In genomic region chrX:41728125-41728524, GRCh38 we compare ENCODE assay signal across 25 cellular contexts. TPM values are rescaled to one million over a fixed set of nuclear protein-coding genes. Genes with fewer than 3 reads are reported as not detected.
DNase-seq lines count a peak whose midpoint lies in the region; ATAC-seq, FAIRE-seq and TF ChIP-seq lines count a peak whose summit lies in the region.
"Had no signal": no experiment of that assay in that cellular context is flagged by ENCODE, and none has a peak within 500 bp of the region (broad histone marks: within the 10 kb centered on the region; RNA-seq: fewer than 3 reads in every experiment).

No MANE protein-coding gene starts in this region.

- no peak overlapping the region for H3K4me3 ChIP-seq in pancreas

- no peak overlapping the region for H3K4me3 Mint-ChIP-seq in activated T-helper 17 cell treated with anti-CD3 and anti-CD28 coated beads, Interleukin-2, amount 50 U/mL, for 72 hours
- H3K4me3 Mint-ChIP-seq in progenitor cell of endocrine pancreas (ENCODE audit: low read depth) = no peak overlapping the region
- H3K4me3 Mint-ChIP-seq: CD4-positive, CD25-positive, alpha-beta regulatory T cell; CD8-positive, alpha-beta memory T cell; HFFc6; IgD-negative memory B cell had no signal

- peak; percentile 13 for FAIRE-seq in pancreas (lab: Jason Lieb, UNC)
- FAIRE-seq: A204.1 had no signal

- ATAC-seq in GM18867 (IDR thresholded peaks at IDR 0.05; ENCODE audit: unreplicated experiment) (peak; percentile 39), HG02678 (IDR thresholded peaks at IDR 0.05; ENCODE audit: unreplicated experiment) (peak; percentile 42), pancreas (no peak), HG03457 (IDR thresholded peaks at IDR 0.05; ENCODE audit: unreplicated experiment) (no peak), HG02981 (IDR thresholded peaks at IDR 0.05; ENCODE audit: unreplicated experiment) (no peak)
- ATAC-seq in activated T-helper 17 cell treated with anti-CD3 and anti-CD28 coated beads, Interleukin-2, amount 50 U/mL, for 72 hours (replicated peaks) = peak; percentile 38
- ATAC-seq: HCT116 had no signal

- no peaks in the 10 kb centered on the region for H3K4me1 ChIP-seq in pancreas
- H3K4me1 ChIP-seq: BE2C had no signal

- DNase-seq in pancreas (no peak), putamen (ENCODE audit: low spot score) (no peak), progenitor cell of endocrine pancreas (ENCODE audit: low spot score, unreplicated experiment) (no peak)
- DNase-seq: ACHN; BE2C; C1 segment of cervical spinal cord; CD4-positive, CD25-positive, alpha-beta regulatory T cell; CD8-positive, alpha-beta memory T cell; COR-L47; DMS 273 treated with DMSO at 0.1 percent for 48 hours; GOT3; H7; HFFc6; Karpas-422; KBM-7 had no signal

- intact Hi-C loops in pancreas (cut with DNase I) = no loop called here

- no peaks in the 10 kb centered on the region for H3K27me3 ChIP-seq in pancreas
- H3K27me3 ChIP-seq: BE2C had no signal

- no peaks in the 10 kb centered on the region for H3K9me3 ChIP-seq in pancreas
- H3K9me3 ChIP-seq: BE2C had no signal

- H3K36me3 ChIP-seq in pancreas = no peaks in the 10 kb centered on the region
- H3K36me3 ChIP-seq: BE2C had no signal

- H3K36me3 Mint-ChIP-seq in activated T-helper 17 cell treated with anti-CD3 and anti-CD28 coated beads, Interleukin-2, amount 50 U/mL, for 72 hours (ENCODE audit: low read depth) = peaks cover 12% of the 10 kb centered on the region
- no peaks in the 10 kb centered on the region for H3K36me3 Mint-ChIP-seq in progenitor cell of endocrine pancreas (ENCODE audit: insufficient read depth)
- H3K36me3 Mint-ChIP-seq: IgD-negative memory B cell had no signal

- H3K27me3 Mint-ChIP-seq in activated T-helper 17 cell treated with anti-CD3 and anti-CD28 coated beads, Interleukin-2, amount 50 U/mL, for 72 hours = no peaks in the 10 kb centered on the region
- no peaks in the 10 kb centered on the region for H3K27me3 Mint-ChIP-seq in progenitor cell of endocrine pancreas
- H3K27me3 Mint-ChIP-seq: CD4-positive, CD25-positive, alpha-beta regulatory T cell; IgD-negative memory B cell had no signal

- H3K4me1 Mint-ChIP-seq in activated T-helper 17 cell treated with anti-CD3 and anti-CD28 coated beads, Interleukin-2, amount 50 U/mL, for 72 hours = no peaks in the 10 kb centered on the region
- no peaks in the 10 kb centered on the region for H3K4me1 Mint-ChIP-seq in progenitor cell of endocrine pancreas (ENCODE audit: low read depth)

- H3K27ac ChIP-seq in pancreas = no peak overlapping the region
- H3K27ac ChIP-seq: HL-60 had no signal

- no peak for TF ChIP-seq CTCF in pancreas (IDR thresholded peaks at IDR 0.05)
- no peak for TF ChIP-seq CTCF in progenitor cell of endocrine pancreas (IDR thresholded peaks at IDR 0.05; ENCODE audit: unreplicated experiment)

- H3K27ac Mint-ChIP-seq in activated T-helper 17 cell treated with anti-CD3 and anti-CD28 coated beads, Interleukin-2, amount 50 U/mL, for 72 hours = no peak overlapping the region
- H3K27ac Mint-ChIP-seq in progenitor cell of endocrine pancreas = no peak overlapping the region
- H3K27ac Mint-ChIP-seq: CD4-positive, CD25-positive, alpha-beta regulatory T cell; HFFc6 had no signal

- WGBS in pancreas, 2 donors = 66 to 92% methylated on average over 3 of the region's 3 CpGs

- H3K9me3 Mint-ChIP-seq in activated T-helper 17 cell treated with anti-CD3 and anti-CD28 coated beads, Interleukin-2, amount 50 U/mL, for 72 hours = no peaks in the 10 kb centered on the region
- peaks cover 4% of the 10 kb centered on the region for H3K9me3 Mint-ChIP-seq in progenitor cell of endocrine pancreas (ENCODE audit: low read depth)
- H3K9me3 Mint-ChIP-seq: CD4-positive, CD25-positive, alpha-beta regulatory T cell; CD8-positive, alpha-beta memory T cell; HFFc6; IgD-negative memory B cell had no signal

RNA-seq across cellular contexts. Expression of gene GPR82, which starts 4.1 kb away (rescaled TPM):
- total RNA-seq in activated T-helper 17 cell treated with anti-CD3 and anti-CD28 coated beads, Interleukin-2, amount 50 U/mL, for 72 hours = not detected
- total RNA-seq in pancreas = under 1 TPM in 4 of 6 donors, not detected in 2; 0.04 to 0.62 (median 0.32) TPM
- under 1 TPM in 1 of 2 donors, not detected in 1; 0.12 TPM for polyA plus RNA-seq in pancreas
- not detected in 2 replicates for total RNA-seq in progenitor cell of endocrine pancreas
- total RNA-seq: CD4-positive, CD25-positive, alpha-beta regulatory T cell; H7; HFFc6; HT1080 had no signal

RNA-seq across cellular contexts. Expression of gene GPR34, which starts 39.4 kb away (rescaled TPM):
- total RNA-seq in activated T-helper 17 cell treated with anti-CD3 and anti-CD28 coated beads, Interleukin-2, amount 50 U/mL, for 72 hours = under 1 TPM; 0.15 to 0.26 TPM
- total RNA-seq in pancreas (10 to 100 TPM in 1 of 6 donors, 1 to 10 TPM in 2, under 1 TPM in 3; 0.46 to 16.1 (median 2.7) TPM), progenitor cell of endocrine pancreas (not detected in 2 replicates)
- polyA plus RNA-seq in pancreas = under 1 TPM; 0.99 TPM
- total RNA-seq: CD4-positive, CD25-positive, alpha-beta regulatory T cell; H7; HFFc6; HT1080 had no signal

Comparison
In these comparisons a context has a peak if more than half of its experiments do, and no peak if none do; other contexts are left out.
1. ATAC-seq: peak in GM18867 (single experiment), HG02678 (single experiment) and activated T-helper 17 cell treated with anti-CD3 and anti-CD28 coated beads, Interleukin-2, amount 50 U/mL, for 72 hours (single experiment); none in pancreas (0 of 4), HG03457 (single experiment) and HG02981 (single experiment).